Comparison of ENCODE assay signal across 8 cellular contexts in genomic region chr15:69557340-69558137, GRCh38.
A peak's percentile ranks its signal among the peaks of the same experiment; 100 is the strongest.
DNase-seq lines count a peak whose midpoint lies in the region; ATAC-seq, FAIRE-seq and TF ChIP-seq lines count a peak whose summit lies in the region.

No MANE protein-coding gene starts in this region.

- peak overlapping the region; percentile 86 for H3K4ac ChIP-seq in IMR-90 (ENCODE audit: low read depth, low read length)

- H4K20me1 ChIP-seq in IMR-90 (ENCODE audit: insufficient read depth, low read length) (no peaks in the 10 kb centered on the region), K562 (replicated peaks; ENCODE audit: control insufficient read depth, insufficient read depth, low read length) (no peaks in the 10 kb centered on the region; the same call in 1 of the 2 replicates)

- H2BK120ac ChIP-seq in IMR-90 (ENCODE audit: low read depth, low read length), result peak overlapping the region; percentile 85

- H2BK15ac ChIP-seq in IMR-90 (ENCODE audit: low read depth, low read length), result peak overlapping the region; percentile 16; the same call in 2 of the 3 replicates

- peak overlapping the region; percentile 4 to 44; a peak in 2 of 4 replicates for H4K8ac ChIP-seq in IMR-90 (ENCODE audit: low read depth in 2 of 2, low read length in 2 of 2)

- H3K9me3 ChIP-seq in IMR-90 (ENCODE audit: control insufficient read depth, insufficient read depth, low read length), result peaks cover 3% of the 10 kb centered on the region
- H3K9me3 ChIP-seq in K562 (replicated peaks; ENCODE audit: control insufficient read depth, insufficient read depth, low read depth, low read length), result no peaks in the 10 kb centered on the region

- ATAC-seq in IMR-90 (ENCODE audit: low read depth) (peak; percentile 92), K562 (no peak), HG02884 (IDR thresholded peaks at IDR 0.05; ENCODE audit: unreplicated experiment) (no peak), HG03520 (IDR thresholded peaks at IDR 0.05; ENCODE audit: unreplicated experiment) (no peak)

- H4K5ac ChIP-seq in IMR-90 (ENCODE audit: low read depth, low read length), result peak overlapping the region; percentile 50

- TF ChIP-seq POLR2A in IMR-90 (IDR thresholded peaks at IDR 0.05; ENCODE audit: low read depth, low read length), result no peak
- no peak for TF ChIP-seq POLR2A in K562 (conservative IDR thresholded peaks at IDR 0.05)

- 13% methylated on average over 3 of the region's 6 CpGs; no CpG with 5 or more reads in 1 of the 2 experiments for WGBS in IMR-90 (ENCODE audit: extremely low coverage in 2 of 2, insufficient read length in 1 of 2), 2 experiments
- WGBS in K562 (ENCODE audit: insufficient coverage, low coverage, missing lambda C conversion rate), result 0% methylated on average over 6 of the region's 6 CpGs

- peak overlapping the region; percentile 70 for H3K27ac ChIP-seq in IMR-90 (ENCODE audit: insufficient read depth, low read length)
- H3K27ac ChIP-seq in K562 (ENCODE audit: extremely low read depth, low read depth, low read length), result no peak overlapping the region

- H3K4me1 ChIP-seq in IMR-90 (ENCODE audit: control insufficient read depth, insufficient read depth, low read length) (peaks cover 18% of the 10 kb centered on the region), K562 (replicated peaks in 1 of 2; ENCODE audit: control insufficient read depth in 2 of 2, insufficient read depth in 2 of 2, low read length in 2 of 2) (no peaks in the 10 kb centered on the region)

- H3K79me2 ChIP-seq in K562 (ENCODE audit: control insufficient read depth, insufficient read depth, low read length), result no peaks in the 10 kb centered on the region

- H3K27me3 ChIP-seq in IMR-90 (ENCODE audit: control insufficient read depth, insufficient read depth, low read length), result peaks cover 21% of the 10 kb centered on the region
- H3K27me3 ChIP-seq in K562 (ENCODE audit: control insufficient read depth in 2 of 2, insufficient read depth in 2 of 2, low read length in 2 of 2), result peaks cover 15 to 31% of the 10 kb centered on the region in 2 experiments; a peak in 4 of 5 replicates

- in situ Hi-C loops in IMR-90 (cut with MboI; ENCODE audit: low sequenced_read_pairs), result no loop called here
- in situ Hi-C loops in K562 (cut with MboI), result no loop called here

- TF ChIP-seq EP300 in K562 (IDR thresholded peaks at IDR 0.05; ENCODE audit: low read length), result no peak

- H2AK5ac ChIP-seq in IMR-90 (ENCODE audit: low read depth, low read length), result peak overlapping the region; percentile 74

- peak overlapping the region; percentile 81 for H3K18ac ChIP-seq in IMR-90 (ENCODE audit: low read depth, low read length)

- H3K36me3 ChIP-seq in IMR-90 (ENCODE audit: control insufficient read depth, insufficient read depth, low read length), result no peaks in the 10 kb centered on the region
- H3K36me3 ChIP-seq in K562 (ENCODE audit: control insufficient read depth, insufficient read depth, low read length), result no peaks in the 10 kb centered on the region

- peak overlapping the region; percentile 81 for H2BK20ac ChIP-seq in IMR-90 (ENCODE audit: low read depth, low read length)

- FAIRE-seq in K562 (lab: Jason Lieb, UNC), result no peak

- BruUV-seq in IMR-90 (replicated peaks; lab: Mats Ljungman, UMichigan) (no TSS peak), K562 (replicated peaks; lab: Mats Ljungman, UMichigan) (no TSS peak)

- H2BK5ac ChIP-seq in IMR-90 (ENCODE audit: low read depth, low read length, poor library complexity, severe bottlenecking), result peak overlapping the region; percentile 85

- H3K4me3 ChIP-seq in AG10803 (ENCODE audit: low read length) (no peak overlapping the region), IMR-90 (ENCODE audit: insufficient read depth, low read depth, low read length) (no peak overlapping the region), K562 (no peak overlapping the region)

- H3K4me2 ChIP-seq in IMR-90 (ENCODE audit: low read depth, low read length) (peak overlapping the region; percentile 60; the same call in 1 of the 2 replicates), K562 (ENCODE audit: insufficient read depth, low read length) (no peak overlapping the region)

- H3K9me1 ChIP-seq in IMR-90 (ENCODE audit: insufficient read depth, low read length), result peaks cover 5% of the 10 kb centered on the region; the same call in 1 of the 2 replicates
- H3K9me1 ChIP-seq in K562 (ENCODE audit: control insufficient read depth, insufficient read depth, low read length), result no peaks in the 10 kb centered on the region

- DNase-seq in AG10803 (ENCODE audit: low read depth), result peak; percentile 95
- DNase-seq in IMR-90, result peak; percentile 94
- no peak for DNase-seq in K562 (ENCODE audit: extremely low read depth in 1 of 4, low spot score in 3 of 4)
- DNase-seq in lung microvascular endothelial cell (ENCODE audit: low read depth in 2 of 2), result peak; percentile 39 to 89
- DNase-seq in stimulated activated CD4-positive, alpha-beta T cell treated with anti-CD3 and anti-CD28 coated beads, Interleukin-15, amount 100 ng/mL, for 24 hours, result no peak
- DNase-seq in NCI-H2227 treated with DMSO at 0.1 percent for 48 hours (lab: John Stamatoyannopoulos, UW), result no peak

- TF ChIP-seq RAD21 in IMR-90 (IDR thresholded peaks at IDR 0.05; ENCODE audit: low read length) (no peak), K562 (CRISPR knock-in tag; conservative IDR thresholded peaks at IDR 0.05 in 1 of 2, IDR thresholded peaks at IDR 0.05 in 1 of 2) (no peak)

- H3K56ac ChIP-seq in IMR-90 (ENCODE audit: extremely low read depth, insufficient read depth, low read length), result peak overlapping the region; percentile 38

- TF ChIP-seq CTCF in AG10803 (conservative IDR thresholded peaks at IDR 0.05; ENCODE audit: low read length) (no peak), IMR-90 (conservative IDR thresholded peaks at IDR 0.05; ENCODE audit: low read depth, low read length) (no peak), K562 (IDR thresholded peaks at IDR 0.05 in 2 of 3, conservative IDR thresholded peaks at IDR 0.05 in 1 of 3; ENCODE audit: insufficient read depth in 2 of 3, low read depth in 1 of 3, low read length in 3 of 3) (no peak)

- intact Hi-C loops in IMR-90 (cut with micrococcal nuclease) (loop anchor here (2.0 kb wide), 1 partner anchor 23 kb away; no protein-coding TSS in a partner anchor), K562 (cut with micrococcal nuclease) (no loop called here)

- no peaks in the 10 kb centered on the region for H3K79me1 ChIP-seq in IMR-90 (ENCODE audit: low read depth in 1 of 2, low read length in 2 of 2)

- peak overlapping the region; percentile 60 for H3K14ac ChIP-seq in IMR-90 (replicated peaks; ENCODE audit: low read depth, low read length)

- H2AFZ ChIP-seq in IMR-90 (replicated peaks; ENCODE audit: low read length, poor library complexity), result peak overlapping the region; percentile 39
- no peak overlapping the region for H2AFZ ChIP-seq in K562 (ENCODE audit: low read depth, low read length)

- peak overlapping the region; percentile 82 for H4K91ac ChIP-seq in IMR-90 (ENCODE audit: insufficient read depth, low read depth, low read length)

- no peak overlapping the region; the same call in 1 of the 2 replicates for H3K23ac ChIP-seq in IMR-90 (ENCODE audit: low read depth, low read length)

- POLR2A ChIA-PET in IMR-90 (lab: Charles Lee; ENCODE audit: unreplicated experiment) (interaction anchor here (0.6 kb wide), 1 partner anchor 540 kb away, joined by 4 read pairs; the partner anchor contains the start of gene TLE3), K562 (lab: Yijun Ruan, JAX) (no interaction called here)

- dilution Hi-C loops in IMR-90 (cut with HindIII; ENCODE audit: low sequenced_read_pairs, unreplicated experiment), result no loop called here

- CTCF ChIA-PET in IMR-90 (lab: Yijun Ruan, JAX) (interaction anchor here (0.6 kb wide), 1 partner anchor 929 kb away, joined by 3 read pairs; no protein-coding TSS in a partner anchor), K562 (lab: Yijun Ruan, JAX; ENCODE audit: low intra/inter-chr PET ratio) (no interaction called here)

- H3K9ac ChIP-seq in IMR-90 (ENCODE audit: low read depth, low read length), result no peak overlapping the region
- no peak overlapping the region for H3K9ac ChIP-seq in K562 (ENCODE audit: insufficient read depth in 1 of 2, low read depth in 2 of 2, low read length in 2 of 2)

- H2AK9ac ChIP-seq in IMR-90 (replicated peaks; ENCODE audit: low read depth, low read length, poor library complexity), result no peak overlapping the region

TF ChIP-seq in IMR-90, 13 proteins besides CTCF, POLR2A, EP300 and RAD21:
- TF ChIP-seq RCOR1 (IDR thresholded peaks at IDR 0.05; ENCODE audit: insufficient replicate concordance, low read length) (no peak), CHD1 (IDR thresholded peaks at IDR 0.05; ENCODE audit: low read depth, low read length) (no peak), RFX5 (IDR thresholded peaks at IDR 0.05; ENCODE audit: low read depth, low read length) (no peak), BHLHE40 (IDR thresholded peaks at IDR 0.05; ENCODE audit: low read depth, low read length) (peak; percentile 63), FOS (IDR thresholded peaks at IDR 0.05; ENCODE audit: low read depth, low read length) (peak; percentile 94), MAFK (IDR thresholded peaks at IDR 0.05; ENCODE audit: low read depth, low read length) (peak; percentile 72), MXI1 (IDR thresholded peaks at IDR 0.05; ENCODE audit: borderline replicate concordance, low read depth, low read length) (no peak), CEBPB (IDR thresholded peaks at IDR 0.05; ENCODE audit: low read depth, low read length) (peak; percentile 84)

TF ChIP-seq in K562, 482 proteins besides CTCF, POLR2A, EP300 and RAD21:
- TF ChIP-seq NFATC3 (IDR thresholded peaks at IDR 0.05) (no peak), MAFG (tag; conservative IDR thresholded peaks at IDR 0.05) (0 out of 2 replicates have a peak, but pooled peaks have one; percentile 9)

Comparison
In these comparisons a context has a peak if more than half of its experiments do, and no peak if none do; other contexts are left out.
1. DNase-seq: peak in AG10803 (single experiment), IMR-90 (single experiment) and lung microvascular endothelial cell (2 of 2); none in K562 (0 of 4), stimulated activated CD4-positive, alpha-beta T cell treated with anti-CD3 and anti-CD28 coated beads, Interleukin-15, amount 100 ng/mL, for 24 hours (single experiment) and NCI-H2227 treated with DMSO at 0.1 percent for 48 hours (single experiment).